1 cellular context compared by ENCODE assay signal in genomic region chr5:60206234-60206633, GRCh38.
TF ChIP-seq lines count a peak whose summit lies in the region.

No MANE protein-coding gene starts in this region.

TF ChIP-seq in HepG2, 621 proteins besides CTCF, POLR2A, EP300 and RAD21 (continued from another document and continues in another):
- TF ChIP-seq ZNF576 (CRISPR knock-in tag; IDR thresholded peaks at IDR 0.05) (no peak), ZNF556 (CRISPR knock-in tag; IDR thresholded peaks at IDR 0.05; ENCODE audit: borderline replicate concordance) (no peak), NFIC (IDR thresholded peaks at IDR 0.05; ENCODE audit: low read length) (peak; percentile 81), SOX13 (IDR thresholded peaks at IDR 0.05) (no peak), SOX13 (CRISPR knock-in tag; conservative IDR thresholded peaks at IDR 0.05 in 1 of 2, IDR thresholded peaks at IDR 0.05 in 1 of 2) (peak in 1 of 2 experiments; percentile 53; a peak in 2 of 4 replicates), PLSCR1 (CRISPR knock-in tag; IDR thresholded peaks at IDR 0.05; ENCODE audit: borderline replicate concordance) (no peak), YEATS4 (CRISPR knock-in tag; IDR thresholded peaks at IDR 0.05; ENCODE audit: borderline replicate concordance) (no peak), HDAC1 (CRISPR knock-in tag; IDR thresholded peaks at IDR 0.05) (no peak), HNRNPUL1 (IDR thresholded peaks at IDR 0.05; ENCODE audit: low read depth, low read length) (no peak), MAFF (IDR thresholded peaks at IDR 0.05; ENCODE audit: low read depth, low read length) (no peak), ZBTB14 (CRISPR knock-in tag; IDR thresholded peaks at IDR 0.05) (no peak), ARID4A (CRISPR knock-in tag; IDR thresholded peaks at IDR 0.05; ENCODE audit: borderline replicate concordance) (no peak), CREB3 (CRISPR knock-in tag; IDR thresholded peaks at IDR 0.05) (no peak), ZNF441 (CRISPR knock-in tag; IDR thresholded peaks at IDR 0.05; ENCODE audit: borderline replicate concordance) (no peak), ZGPAT (CRISPR knock-in tag; IDR thresholded peaks at IDR 0.05) (peak; percentile 40; the same call in 1 of the 2 replicates), CEBPG (CRISPR knock-in tag; IDR thresholded peaks at IDR 0.05) (peak; percentile 60), PHF8 (CRISPR knock-in tag; IDR thresholded peaks at IDR 0.05) (no peak), AGO1 (IDR thresholded peaks at IDR 0.05; ENCODE audit: low read depth, low read length, poor library complexity, severe bottlenecking) (no peak), ZNF235 (CRISPR knock-in tag; IDR thresholded peaks at IDR 0.05; ENCODE audit: borderline replicate concordance) (no peak), ELF1 (CRISPR knock-in tag; IDR thresholded peaks at IDR 0.05) (no peak), RFX3 (CRISPR knock-in tag; IDR thresholded peaks at IDR 0.05) (no peak), ZNF546 (CRISPR knock-in tag; conservative IDR thresholded peaks at IDR 0.05) (no peak), BCL6 (CRISPR knock-in tag; IDR thresholded peaks at IDR 0.05) (peak; percentile 50), NCOR1 (IDR thresholded peaks at IDR 0.05; ENCODE audit: borderline replicate concordance, low read length) (peak; percentile 29; the same call in 1 of the 2 replicates), THAP11 (CRISPR knock-in tag; IDR thresholded peaks at IDR 0.05) (no peak), SMAD1 (CRISPR knock-in tag; IDR thresholded peaks at IDR 0.05; ENCODE audit: borderline replicate concordance, low read depth) (no peak), SIX4 (CRISPR knock-in tag; IDR thresholded peaks at IDR 0.05) (peak; percentile 55; the same call in 1 of the 2 replicates), SUZ12 (IDR thresholded peaks at IDR 0.05; ENCODE audit: low read depth, low read length) (no peak), ZFP41 (CRISPR knock-in tag; IDR thresholded peaks at IDR 0.05; ENCODE audit: borderline replicate concordance) (no peak), PAXIP1 (CRISPR knock-in tag; conservative IDR thresholded peaks at IDR 0.05) (peak; percentile 67), MYPOP (CRISPR knock-in tag; IDR thresholded peaks at IDR 0.05) (no peak), GATAD1 (CRISPR knock-in tag; IDR thresholded peaks at IDR 0.05) (no peak), GLI4 (CRISPR knock-in tag; IDR thresholded peaks at IDR 0.05; ENCODE audit: borderline replicate concordance) (no peak), GMEB1 (CRISPR knock-in tag; IDR thresholded peaks at IDR 0.05; ENCODE audit: borderline replicate concordance) (no peak), KLF16 (CRISPR knock-in tag; IDR thresholded peaks at IDR 0.05) (no peak), ISL2 (CRISPR knock-in tag; IDR thresholded peaks at IDR 0.05) (peak; percentile 94), ZFP91 (CRISPR knock-in tag; IDR thresholded peaks at IDR 0.05; ENCODE audit: borderline replicate concordance) (no peak), ZNF10 (CRISPR knock-in tag; IDR thresholded peaks at IDR 0.05; ENCODE audit: borderline replicate concordance, low read depth) (no peak), SOX6 (IDR thresholded peaks at IDR 0.05) (no peak), SOX6 (CRISPR knock-in tag; IDR thresholded peaks at IDR 0.05) (peak; percentile 62; the same call in 1 of the 2 replicates), FOXJ3 (CRISPR knock-in tag; IDR thresholded peaks at IDR 0.05; ENCODE audit: borderline replicate concordance) (peak; percentile 53; the same call in 1 of the 2 replicates), ZNF343 (CRISPR knock-in tag; IDR thresholded peaks at IDR 0.05) (no peak), ZNF44 (CRISPR knock-in tag; IDR thresholded peaks at IDR 0.05) (no peak), ZNF557 (CRISPR knock-in tag; IDR thresholded peaks at IDR 0.05) (no peak), TOPORS (CRISPR knock-in tag; IDR thresholded peaks at IDR 0.05) (no peak), ZFYVE20 (CRISPR knock-in tag; IDR thresholded peaks at IDR 0.05; ENCODE audit: borderline replicate concordance, low read depth) (no peak), SIX1 (CRISPR knock-in tag; IDR thresholded peaks at IDR 0.05; ENCODE audit: borderline replicate concordance) (peak; percentile 63; the same call in 1 of the 2 replicates), FOXP1 (IDR thresholded peaks at IDR 0.05) (no peak), FOXP1 (CRISPR knock-in tag; IDR thresholded peaks at IDR 0.05) (peak; percentile 53; the same call in 1 of the 2 replicates), FOXA3 (CRISPR knock-in tag; IDR thresholded peaks at IDR 0.05) (peak; percentile 43; the same call in 1 of the 2 replicates), E2F2 (CRISPR knock-in tag; IDR thresholded peaks at IDR 0.05; ENCODE audit: borderline replicate concordance) (no peak)
